20 cellular contexts compared by ENCODE assay signal in the genomic region with DNA sequence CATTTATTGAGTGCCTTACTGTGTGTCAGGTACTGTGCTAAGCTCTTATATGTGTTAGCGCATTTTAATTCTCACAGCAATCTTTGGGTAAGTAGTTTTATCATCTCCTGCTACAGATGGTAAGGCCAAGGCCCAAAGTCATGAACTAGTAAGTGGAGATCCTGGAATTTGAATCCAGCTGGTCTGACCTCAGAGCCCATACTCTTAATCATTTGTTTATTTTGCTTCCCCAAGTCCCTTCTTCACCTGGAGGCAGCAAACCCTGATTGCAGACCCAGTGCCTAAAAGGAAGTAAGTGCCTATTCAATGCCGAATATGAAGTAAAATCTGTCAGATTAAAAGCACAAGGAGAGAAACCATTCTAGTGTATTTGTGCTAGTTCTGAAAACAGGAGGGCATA.
"Had no signal": no experiment of that assay in that cellular context is flagged by ENCODE, and none has a peak within 500 bp of the region (broad histone marks: within the 10 kb centered on the region; RNA-seq: fewer than 3 reads in every experiment).

No MANE protein-coding gene starts in this region.

- H3K27ac ChIP-seq: body of pancreas, prostate gland, right atrium auricular region, tibial nerve had no signal

- H3K4me1 ChIP-seq: body of pancreas, prostate gland, right atrium auricular region, tibial nerve had no signal

- H3K4me1 Mint-ChIP-seq: activated B cell treated with CpG ODN at 0.5 μM for 24 hours; activated naive CD8-positive, alpha-beta T cell treated with anti-CD3 and anti-CD28 coated beads, Interleukin-2, amount 10 ng/mL, durations not matched to agents 7 days and 5 days; activated T-helper 17 cell treated with anti-CD3 and anti-CD28 coated beads, Interleukin-2, amount 50 U/mL, for 72 hours; naive thymus-derived CD4-positive, alpha-beta T cell; neural progenitor cell had no signal

- H3K27ac Mint-ChIP-seq: activated B cell treated with CpG ODN at 0.5 μM for 24 hours; activated CD8-positive, alpha-beta T cell treated with anti-CD3 and anti-CD28 coated beads for 36 hours; activated naive CD8-positive, alpha-beta T cell treated with anti-CD3 and anti-CD28 coated beads, Interleukin-2, amount 10 ng/mL, durations not matched to agents 7 days and 5 days; activated T-helper 17 cell treated with anti-CD3 and anti-CD28 coated beads, Interleukin-2, amount 50 U/mL, for 72 hours; naive thymus-derived CD4-positive, alpha-beta T cell; neural progenitor cell had no signal

- H3K9me3 Mint-ChIP-seq: activated B cell treated with CpG ODN at 0.5 μM for 24 hours; activated CD8-positive, alpha-beta T cell treated with anti-CD3 and anti-CD28 coated beads for 36 hours; activated naive CD8-positive, alpha-beta T cell treated with anti-CD3 and anti-CD28 coated beads, Interleukin-2, amount 10 ng/mL, durations not matched to agents 7 days and 5 days; activated T-helper 17 cell treated with anti-CD3 and anti-CD28 coated beads, Interleukin-2, amount 50 U/mL, for 72 hours; naive thymus-derived CD4-positive, alpha-beta T cell had no signal

- ATAC-seq: activated CD8-positive, alpha-beta T cell treated with anti-CD3 and anti-CD28 coated beads for 36 hours; activated T-helper 17 cell treated with anti-CD3 and anti-CD28 coated beads, Interleukin-2, amount 50 U/mL, for 72 hours; body of pancreas; left lobe of liver; mucosa of descending colon; naive thymus-derived CD4-positive, alpha-beta T cell; stimulated activated naive CD8-positive, alpha-beta T cell treated with anti-CD3 and anti-CD28 coated beads, Interleukin-15, Interleukin-2, amounts not matched to agents 100 U/mL and 50 U/mL, for 24 hours had no signal

- H3K4me3 ChIP-seq: body of pancreas, mucosa of descending colon, neural progenitor cell, prostate gland, right atrium auricular region, tibial nerve had no signal

- H3K27me3 ChIP-seq: body of pancreas, neural progenitor cell, right atrium auricular region, tibial nerve had no signal

- H2AFZ ChIP-seq: neural progenitor cell had no signal

- H3K4me3 Mint-ChIP-seq: activated B cell treated with CpG ODN at 0.5 μM for 24 hours; activated CD8-positive, alpha-beta T cell treated with anti-CD3 and anti-CD28 coated beads for 36 hours; activated naive CD8-positive, alpha-beta T cell treated with anti-CD3 and anti-CD28 coated beads, Interleukin-2, amount 10 ng/mL, durations not matched to agents 7 days and 5 days; activated T-helper 17 cell treated with anti-CD3 and anti-CD28 coated beads, Interleukin-2, amount 50 U/mL, for 72 hours; naive thymus-derived CD4-positive, alpha-beta T cell; neural progenitor cell had no signal

- H3K27me3 Mint-ChIP-seq: activated B cell treated with CpG ODN at 0.5 μM for 24 hours; activated CD8-positive, alpha-beta T cell treated with anti-CD3 and anti-CD28 coated beads for 36 hours; activated naive CD8-positive, alpha-beta T cell treated with anti-CD3 and anti-CD28 coated beads, Interleukin-2, amount 10 ng/mL, durations not matched to agents 7 days and 5 days; activated T-helper 17 cell treated with anti-CD3 and anti-CD28 coated beads, Interleukin-2, amount 50 U/mL, for 72 hours; naive thymus-derived CD4-positive, alpha-beta T cell had no signal

- H3K4me2 ChIP-seq: neural progenitor cell had no signal

- H3K36me3 ChIP-seq: neural progenitor cell, prostate gland, right atrium auricular region, tibial nerve had no signal

- DNase-seq: activated B cell treated with CpG ODN at 0.5 μM for 24 hours; activated CD4-positive, alpha-beta T cell treated with anti-CD3 and anti-CD28 coated beads for 48 hours; activated CD8-positive, alpha-beta T cell treated with anti-CD3 and anti-CD28 coated beads for 36 hours; activated naive CD4-positive, alpha-beta T cell; activated naive CD8-positive, alpha-beta T cell treated with anti-CD3 and anti-CD28 coated beads, Interleukin-2, amount 10 ng/mL, durations not matched to agents 7 days and 5 days; activated T-cell treated with anti-CD3 and anti-CD28 coated beads, Interleukin-2, amount 50 U/mL, for 1 hour; body of pancreas; central memory CD4-positive, alpha-beta T cell; erythroblast; kidney; mucosa of descending colon; naive thymus-derived CD4-positive, alpha-beta T cell; stimulated activated naive CD8-positive, alpha-beta T cell treated with anti-CD3 and anti-CD28 coated beads, Interleukin-15, Interleukin-2, amounts not matched to agents 100 U/mL and 50 U/mL, for 24 hours; T-helper 9 cell had no signal

- H3K9me3 ChIP-seq: body of pancreas, mucosa of descending colon, prostate gland, right atrium auricular region, tibial nerve had no signal

- H3K9ac ChIP-seq: neural progenitor cell had no signal
